Comparison of ENCODE assay signal across 20 cellular contexts in genomic region chr3:49859576-49860305, GRCh38. TPM values are rescaled to one million over a fixed set of nuclear protein-coding genes. Genes with fewer than 3 reads are reported as not detected.
A peak's percentile ranks its signal among the peaks of the same experiment; 100 is the strongest.
DNase-seq lines count a peak whose midpoint lies in the region; ATAC-seq and TF ChIP-seq lines count a peak whose summit lies in the region.
"Had no signal": no experiment of that assay in that cellular context is flagged by ENCODE, and none has a peak within 500 bp of the region (broad histone marks: within the 10 kb centered on the region; RNA-seq: fewer than 3 reads in every experiment).

No MANE protein-coding gene starts in this region.

- H3K9me3 Mint-ChIP-seq in neural crest cell = no peaks in the 10 kb centered on the region
- H3K9me3 Mint-ChIP-seq: CD4-positive, alpha-beta memory T cell; H9; HFFc6 had no signal

- H3K27me3 Mint-ChIP-seq in neural crest cell (ENCODE audit: low read depth) = no peaks in the 10 kb centered on the region

- H3K36me3 ChIP-seq in HEK293 (ENCODE audit: control insufficient read depth in 2 of 2, insufficient read depth in 1 of 2, low read length in 2 of 2) (no peaks in the 10 kb centered on the region; a peak in 1 of 3 replicates), right atrium auricular region (no peaks in the 10 kb centered on the region)

- no peaks in the 10 kb centered on the region for H3K27me3 ChIP-seq in right atrium auricular region

- no peak for ATAC-seq in HG03520 (IDR thresholded peaks at IDR 0.05; ENCODE audit: unreplicated experiment)
- ATAC-seq: GM12878, HCT116 had no signal

- H3K27ac ChIP-seq in HEK293 (ENCODE audit: extremely low read depth, low read depth, low read length) = no peak overlapping the region
- no peak overlapping the region for H3K27ac ChIP-seq in right atrium auricular region
- H3K27ac ChIP-seq: GM23248 had no signal

- H3K27ac Mint-ChIP-seq in neural crest cell (ENCODE audit: unreplicated experiment) = no peak overlapping the region
- H3K27ac Mint-ChIP-seq: CD4-positive, alpha-beta memory T cell; H9; HFFc6 had no signal

- peaks cover 16% of the 10 kb centered on the region for H3K4me1 Mint-ChIP-seq in neural crest cell

- H3K9me3 ChIP-seq in HEK293 (ENCODE audit: control insufficient read depth, insufficient read depth, low read depth, low read length) (no peaks in the 10 kb centered on the region), right atrium auricular region (no peaks in the 10 kb centered on the region)

- POLR2A ChIA-PET in HEK293 (lab: Yijun Ruan, JAX) = no interaction called here

- H3K4me3 ChIP-seq in HEK293 (ENCODE audit: low read depth, low read length) (no peak overlapping the region), right atrium auricular region (no peak overlapping the region)
- H3K4me3 ChIP-seq: GM12878, GM23248 had no signal

- DNase-seq in DMS79 treated with DMSO at 0.1 percent for 48 hours (lab: John Stamatoyannopoulos, UW) = peak; percentile 35
- DNase-seq in neural crest cell (ENCODE audit: low read depth, low spot score) = no peak
- no peak for DNase-seq in amniotic stem cell (lab: John Stamatoyannopoulos, UW)
- no peak for DNase-seq in right atrium auricular region (ENCODE audit: low spot score)
- DNase-seq: C1 segment of cervical spinal cord; Calu3; CD4-positive, alpha-beta memory T cell; COR-L47; DMS53; EL; GDM1; GM23248; H9; HFFc6 had no signal

- CTCF ChIA-PET in HEK293 (lab: Yijun Ruan, JAX) = no interaction called here

- H3K4me3 Mint-ChIP-seq in neural crest cell = peak overlapping the region; percentile 23
- H3K4me3 Mint-ChIP-seq: H9, HFFc6 had no signal

- H3K36me3 Mint-ChIP-seq in neural crest cell (ENCODE audit: low read depth) = no peaks in the 10 kb centered on the region
- H3K36me3 Mint-ChIP-seq: CD4-positive, alpha-beta memory T cell had no signal

- H3K4me1 ChIP-seq in HEK293 (ENCODE audit: control insufficient read depth, insufficient read depth, low read length) = no peaks in the 10 kb centered on the region
- peaks cover 0 to 13% of the 10 kb centered on the region in 2 donors for H3K4me1 ChIP-seq in right atrium auricular region

- TF ChIP-seq CTCF in HEK293 (tag by site-specific recombination; IDR thresholded peaks at IDR 0.05) = no peak
- no peak for TF ChIP-seq CTCF in neural crest cell (conservative IDR thresholded peaks at IDR 0.05)
- TF ChIP-seq CTCF in right atrium auricular region (IDR thresholded peaks at IDR 0.05) = no peak

TF ChIP-seq in HEK293, 187 proteins besides CTCF, POLR2A, EP300 and RAD21:
- TF ChIP-seq ZFHX2 (tag by site-specific recombination; conservative IDR thresholded peaks at IDR 0.05) = 0 out of 2 replicates have a peak, but pooled peaks have one; percentile 11
- peak; percentile 40; the same call in 1 of the 2 replicates for TF ChIP-seq EGR2 (tag by site-specific recombination; IDR thresholded peaks at IDR 0.05; ENCODE audit: low read depth)
- TF ChIP-seq, protein P1, sequence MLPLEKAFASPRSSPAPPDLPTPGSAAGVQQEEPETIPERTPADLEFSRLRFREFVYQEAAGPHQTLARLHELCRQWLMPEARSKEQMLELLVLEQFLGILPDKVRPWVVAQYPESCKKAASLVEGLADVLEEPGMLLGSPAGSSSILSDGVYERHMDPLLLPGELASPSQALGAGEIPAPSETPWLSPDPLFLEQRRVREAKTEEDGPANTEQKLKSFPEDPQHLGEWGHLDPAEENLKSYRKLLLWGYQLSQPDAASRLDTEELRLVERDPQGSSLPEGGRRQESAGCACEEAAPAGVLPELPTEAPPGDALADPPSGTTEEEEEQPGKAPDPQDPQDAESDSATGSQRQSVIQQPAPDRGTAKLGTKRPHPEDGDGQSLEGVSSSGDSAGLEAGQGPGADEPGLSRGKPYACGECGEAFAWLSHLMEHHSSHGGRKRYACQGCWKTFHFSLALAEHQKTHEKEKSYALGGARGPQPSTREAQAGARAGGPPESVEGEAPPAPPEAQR (tag by site-specific recombination; IDR thresholded peaks at IDR 0.05) = no peak

RNA-seq across cellular contexts. Expression of gene TRAIP, which starts 3.4 kb away (rescaled TPM):
- total RNA-seq in neural crest cell (33.4 and 38.1 TPM in 2 replicates), right atrium auricular region (1 to 10 TPM in 1 of 2 donors, under 1 TPM in 1; 0.98 to 2.0 TPM)

RNA-seq across cellular contexts. Expression of gene CAMKV, which starts 10.0 kb away (rescaled TPM):
- total RNA-seq in neural crest cell (41.2 and 43.1 TPM in 2 replicates), right atrium auricular region (not detected)
- total RNA-seq: A172; CD4-positive, alpha-beta memory T cell; GM12878; GM23248; HFFc6 had no signal

RNA-seq across cellular contexts. Expression of gene MST1R, which starts 43.9 kb away (rescaled TPM):
- total RNA-seq in neural crest cell (1.4 and 2.6 TPM in 2 replicates), right atrium auricular region (1 to 10 TPM; 1.2 to 4.2 TPM)
- total RNA-seq: A673 had no signal

RNA-seq across cellular contexts. Expression of gene UBA7, which starts 46.0 kb away (rescaled TPM):
- total RNA-seq in neural crest cell (4.2 and 6.0 TPM in 2 replicates), right atrium auricular region (10 to 100 TPM; 11.3 to 12.2 TPM)

RNA-seq across cellular contexts. Expression of gene INKA1, which starts 56.7 kb away (rescaled TPM):
- total RNA-seq in neural crest cell (15.5 and 17.3 TPM in 2 replicates), right atrium auricular region (1 to 10 TPM; 1.8 to 4.2 TPM)

Comparison
In these comparisons a context has a peak if more than half of its experiments do, and no peak if none do; other contexts are left out.
1. RNA of gene TRAIP, which starts 3.4 kb away (total RNA-seq): 33.4 to 38.1 TPM in neural crest cell; 0.98 to 2.0 TPM in right atrium auricular region; every median in the first group is over 10 times any median in the second.
2. RNA of gene CAMKV, which starts 10.0 kb away (total RNA-seq): 41.2 to 43.1 TPM in neural crest cell; not detected in right atrium auricular region; every median in the first group is over 10 times any median in the second.